ENCODE assay signal across 15 cellular contexts in genomic region chr13:35703061-35703460, GRCh38.
DNase-seq lines count a peak whose midpoint lies in the region; TF ChIP-seq lines count a peak whose summit lies in the region.
"Had no signal": no experiment of that assay in that cellular context is flagged by ENCODE, and none has a peak within 500 bp of the region (broad histone marks: within the 10 kb centered on the region; RNA-seq: fewer than 3 reads in every experiment).

No MANE protein-coding gene starts in this region.

- H3K27me3 Mint-ChIP-seq in activated naive CD4-positive, alpha-beta T cell treated with anti-CD3 and anti-CD28 coated beads for 36 hours (ENCODE audit: low read depth), result peaks cover 22% of the 10 kb centered on the region

- peak; percentile 44 for DNase-seq in AG10803 (ENCODE audit: low read depth)
- peak; percentile 22 for DNase-seq in ELR (ENCODE audit: low read depth)
- DNase-seq in epithelial cell of esophagus (ENCODE audit: low read depth), result peak; percentile 16
- DNase-seq in fibroblast of the aortic adventitia (ENCODE audit: low read depth), result peak; percentile 53
- no peak for DNase-seq in activated naive CD4-positive, alpha-beta T cell treated with anti-CD3 and anti-CD28 coated beads for 36 hours
- DNase-seq in DMS79 (lab: John Stamatoyannopoulos, UW), result no peak
- no peak for DNase-seq in activated naive CD4-positive, alpha-beta T cell (lab: John Stamatoyannopoulos, UW)
- DNase-seq: ACHN; C1 segment of cervical spinal cord; Calu3; CD4-positive, alpha-beta T cell; DMS79 treated with DMSO at 0.1 percent for 48 hours; H9 had no signal

- H3K4me3 ChIP-seq in AG10803 (ENCODE audit: low read length), result no peak overlapping the region
- no peak overlapping the region for H3K4me3 ChIP-seq in epithelial cell of esophagus (ENCODE audit: low read length)
- no peak overlapping the region for H3K4me3 ChIP-seq in fibroblast of the aortic adventitia (ENCODE audit: low read depth, low read length)
- H3K4me3 ChIP-seq: GM23338 had no signal

- no peak overlapping the region for H3K27ac Mint-ChIP-seq in activated naive CD4-positive, alpha-beta T cell treated with anti-CD3 and anti-CD28 coated beads for 36 hours
- H3K27ac Mint-ChIP-seq: B cell; CD4-positive, alpha-beta T cell; GM23338; H9 had no signal

- CTCF ChIA-PET in activated naive CD4-positive, alpha-beta T cell treated with anti-CD3 and anti-CD28 coated beads for 36 hours (lab: Charles Lee), result no interaction called here

- intact Hi-C loops in activated naive CD4-positive, alpha-beta T cell treated with anti-CD3 and anti-CD28 coated beads for 36 hours (cut with micrococcal nuclease), result no loop called here

- H3K4me3 Mint-ChIP-seq in activated naive CD4-positive, alpha-beta T cell treated with anti-CD3 and anti-CD28 coated beads for 36 hours, result no peak overlapping the region
- H3K4me3 Mint-ChIP-seq: B cell; CD4-positive, alpha-beta T cell; GM23338; H9 had no signal

- H3K4me1 Mint-ChIP-seq in activated naive CD4-positive, alpha-beta T cell treated with anti-CD3 and anti-CD28 coated beads for 36 hours (ENCODE audit: low read depth), result no peaks in the 10 kb centered on the region
- H3K4me1 Mint-ChIP-seq: B cell had no signal

- H3K36me3 Mint-ChIP-seq in activated naive CD4-positive, alpha-beta T cell treated with anti-CD3 and anti-CD28 coated beads for 36 hours (ENCODE audit: low read depth), result no peaks in the 10 kb centered on the region

- no peak for TF ChIP-seq CTCF in AG10803 (conservative IDR thresholded peaks at IDR 0.05; ENCODE audit: low read length)
- TF ChIP-seq CTCF in epithelial cell of esophagus (IDR thresholded peaks at IDR 0.05; ENCODE audit: insufficient read depth, low read depth, low read length, missing control alignments), result no peak
- TF ChIP-seq CTCF in fibroblast of the aortic adventitia (IDR thresholded peaks at IDR 0.05; ENCODE audit: insufficient read depth, low read length), result no peak

- H3K9me3 Mint-ChIP-seq in activated naive CD4-positive, alpha-beta T cell treated with anti-CD3 and anti-CD28 coated beads for 36 hours, result peaks cover 1% of the 10 kb centered on the region
- H3K9me3 Mint-ChIP-seq: GM23338, H9 had no signal

Comparison
In these comparisons a context has a peak if more than half of its experiments do, and no peak if none do; other contexts are left out.
1. DNase-seq: peak in AG10803 (single experiment), ELR (single experiment), epithelial cell of esophagus (single experiment) and fibroblast of the aortic adventitia (single experiment); none in activated naive CD4-positive, alpha-beta T cell treated with anti-CD3 and anti-CD28 coated beads for 36 hours (single experiment), DMS79 (single experiment) and activated naive CD4-positive, alpha-beta T cell (0 of 4).